Comparison of ENCODE assay signal across 8 cellular contexts in genomic region chr2:25851740-25852503, GRCh38. TPM values are rescaled to one million over a fixed set of nuclear protein-coding genes. Genes with fewer than 3 reads are reported as not detected.
DNase-seq lines count a peak whose midpoint lies in the region; ATAC-seq and TF ChIP-seq lines count a peak whose summit lies in the region.

No MANE protein-coding gene starts in this region.

- no peak for TF ChIP-seq POLR2A in adrenal gland (IDR thresholded peaks at IDR 0.05)
- TF ChIP-seq POLR2A in gastrocnemius medialis (IDR thresholded peaks at IDR 0.05): no peak

- BruUV-seq in Calu3 (replicated peaks; lab: Mats Ljungman, UMichigan): no TSS peak

- H3K4me1 ChIP-seq in adrenal gland (replicated peaks in 1 of 2): peaks cover 6 to 26% of the 10 kb centered on the region in 2 donors
- peaks cover 0 to 14% of the 10 kb centered on the region in 2 donors for H3K4me1 ChIP-seq in right atrium auricular region
- peaks cover 44 to 46% of the 10 kb centered on the region in 2 donors for H3K4me1 ChIP-seq in gastrocnemius medialis

- ATAC-seq in GM19035 (IDR thresholded peaks at IDR 0.05; ENCODE audit: unreplicated experiment) (peak; percentile 83), HG03521 (IDR thresholded peaks at IDR 0.05; ENCODE audit: unreplicated experiment) (peak; percentile 83), gastrocnemius medialis (peak; percentile 75 to 93)

- H3K27me3 Mint-ChIP-seq in Calu3 (ENCODE audit: unreplicated experiment): no peaks in the 10 kb centered on the region

- in situ Hi-C loops in gastrocnemius medialis (cut with MboI; ENCODE audit: low sequenced_read_pairs in 4 of 4): no loop called here

- intact Hi-C loops in Calu3 (cut with micrococcal nuclease; ENCODE audit: unreplicated experiment): loop anchor here (5.0 kb wide), 1 partner anchor 85 kb away; no protein-coding TSS in a partner anchor
- intact Hi-C loops in adrenal gland (cut with DNase I): no loop called here
- intact Hi-C loops in gastrocnemius medialis (cut with DNase I; ENCODE audit: low total_unique reads): loop anchor here (1.0 to 5.0 kb wide), 4 partner anchors 27 to 99 kb away; partner anchors contain the start of gene ASXL2

- peaks cover 4% of the 10 kb centered on the region for H3K36me3 Mint-ChIP-seq in Calu3 (ENCODE audit: insufficient read depth, unreplicated experiment)

- WGBS in adrenal gland, 4 donors: 33 to 39% (median 35%) methylated on average over 11 of the region's 11 CpGs

- CTCF ChIA-PET in Calu3 (lab: Charles Lee): interaction anchor here (0.6 to 1.4 kb wide), 6 partner anchors 9 to 245 kb away, joined by 3 to 10 read pairs (median 4); partner anchors contain the start of gene ASXL2

- H3K27ac ChIP-seq in adrenal gland: peak overlapping the region in 1 of 5 donors; percentile 33
- no peak overlapping the region for H3K27ac ChIP-seq in right atrium auricular region
- H3K27ac ChIP-seq in gastrocnemius medialis: peak overlapping the region; percentile 38 to 44 (median 44)

- no peaks in the 10 kb centered on the region for H3K36me3 ChIP-seq in adrenal gland (replicated peaks in 1 of 2)
- no peaks in the 10 kb centered on the region for H3K36me3 ChIP-seq in right atrium auricular region
- no peaks in the 10 kb centered on the region for H3K36me3 ChIP-seq in gastrocnemius medialis

- DNase-seq in Calu3 (peak; percentile 34), OCI-M2 (lab: John Stamatoyannopoulos, UW; ENCODE audit: unreplicated experiment) (peak; percentile 41), adrenal gland (peak in 2 of 7 donors; percentile 20 to 27), right atrium auricular region (ENCODE audit: low spot score) (no peak), gastrocnemius medialis (no peak), occipital lobe (lab: John Stamatoyannopoulos, UW) (no peak)

- H3K9me3 ChIP-seq in adrenal gland (replicated peaks in 1 of 3): no peaks in the 10 kb centered on the region
- H3K9me3 ChIP-seq in right atrium auricular region: no peaks in the 10 kb centered on the region
- no peaks in the 10 kb centered on the region for H3K9me3 ChIP-seq in gastrocnemius medialis

- H3K27me3 ChIP-seq in adrenal gland: no peaks in the 10 kb centered on the region
- no peaks in the 10 kb centered on the region for H3K27me3 ChIP-seq in right atrium auricular region
- no peaks in the 10 kb centered on the region for H3K27me3 ChIP-seq in gastrocnemius medialis

- TF ChIP-seq CTCF in Calu3 (IDR thresholded peaks at IDR 0.05; ENCODE audit: unreplicated experiment) (no peak), adrenal gland (IDR thresholded peaks at IDR 0.05) (peak; percentile 55 to 90 (median 80)), right atrium auricular region (IDR thresholded peaks at IDR 0.05) (peak; percentile 53 to 78), gastrocnemius medialis (IDR thresholded peaks at IDR 0.05 in 4 of 5, conservative IDR thresholded peaks at IDR 0.05 in 1 of 5) (peak; percentile 53 to 76 (median 67))

- peak overlapping the region; percentile 70 for H3K27ac Mint-ChIP-seq in Calu3 (ENCODE audit: unreplicated experiment)

- peaks cover 24% of the 10 kb centered on the region for H3K4me1 Mint-ChIP-seq in Calu3 (ENCODE audit: low read depth, unreplicated experiment)

- H3K4me3 Mint-ChIP-seq in Calu3 (ENCODE audit: low read depth, unreplicated experiment): peak overlapping the region; percentile 66

- H3K9me3 Mint-ChIP-seq in Calu3 (ENCODE audit: low read depth, unreplicated experiment): no peaks in the 10 kb centered on the region

- H3K4me3 ChIP-seq in adrenal gland (no peak overlapping the region), right atrium auricular region (no peak overlapping the region), gastrocnemius medialis (no peak overlapping the region)

RNA-seq across cellular contexts. Expression of gene ASXL2, which starts 26.4 kb away (rescaled TPM):
- total RNA-seq in Calu3 (2022) (42.4 and 42.8 TPM in 2 replicates), adrenal gland (10 to 100 TPM; 13.8 to 41.8 (median 28.5) TPM), right atrium auricular region (10 to 100 TPM; 16.8 to 17.1 TPM), gastrocnemius medialis (10 to 100 TPM; 12.5 to 24.5 (median 21.0) TPM), occipital lobe (4.7 TPM)
- 10 to 100 TPM in 1 of 3 donors, 1 to 10 TPM in 2; 1.4 to 23.4 (median 2.4) TPM for polyA plus RNA-seq in adrenal gland

Comparison
In these comparisons a context has a peak if more than half of its experiments do, and no peak if none do; other contexts are left out.
1. DNase-seq: peak in Calu3 (single experiment) and OCI-M2 (single experiment); none in right atrium auricular region (single experiment), gastrocnemius medialis (0 of 2) and occipital lobe (single experiment).
2. H3K27ac ChIP-seq: peak in gastrocnemius medialis (4 of 4); none in right atrium auricular region (0 of 2).
3. intact Hi-C loops: an anchor here in Calu3 (5.0 kb wide) and gastrocnemius medialis (1.0 to 5.0 kb wide); none called in adrenal gland.
4. Peak in every context shown above with its lines, with median percentiles within 50 percentile points of each other: ATAC-seq.